ENCODE assay signal across 1 cellular context in genomic region chr19:10543420-10544241, GRCh38.
TF ChIP-seq lines count a peak whose summit lies in the region.

Gene ATG4D, plus strand, starts transcription at chr19:10543904. Its CDS starts 187 bp downstream, at chr19:10544091.

TF ChIP-seq in GM12878, 131 proteins besides CTCF, POLR2A, EP300 and RAD21 (continued from another document and continues in another):
- TF ChIP-seq ZBTB11 (CRISPR knock-in tag; IDR thresholded peaks at IDR 0.05) (no peak), SREBF1 (IDR thresholded peaks at IDR 0.05; ENCODE audit: low read length) (no peak), NR2C1 (IDR thresholded peaks at IDR 0.05) (0 out of 2 replicates have a peak, but pooled peaks have one; percentile 33), MTA3 (IDR thresholded peaks at IDR 0.05; ENCODE audit: borderline replicate concordance, low read length) (no peak), HDGF (IDR thresholded peaks at IDR 0.05) (no peak), ZNF622 (IDR thresholded peaks at IDR 0.05) (no peak), SKIL (IDR thresholded peaks at IDR 0.05; ENCODE audit: low read depth, poor library complexity, severe bottlenecking) (no peak), KAT2A (conservative IDR thresholded peaks at IDR 0.05; ENCODE audit: control insufficient read depth, low read depth, low read length) (no peak), POLR2AphosphoS2 (IDR thresholded peaks at IDR 0.05; ENCODE audit: low read depth, low read length) (peak; percentile 45; the same call in 1 of the 2 replicates), KLF5 (IDR thresholded peaks at IDR 0.05; ENCODE audit: partially characterized antibody) (peak; percentile 29), ZBED1 (IDR thresholded peaks at IDR 0.05; ENCODE audit: borderline replicate concordance) (no peak), TAF1 (IDR thresholded peaks at IDR 0.05; ENCODE audit: borderline replicate concordance, low read depth, low read length) (peak; percentile 94), E2F8 (IDR thresholded peaks at IDR 0.05; ENCODE audit: low read depth, partially characterized antibody) (no peak), SUZ12 (IDR thresholded peaks at IDR 0.05; ENCODE audit: unreplicated experiment) (no peak), PAX5 (IDR thresholded peaks at IDR 0.05; ENCODE audit: borderline replicate concordance, low read depth, low read length) (no peak), CHD2 (IDR thresholded peaks at IDR 0.05; ENCODE audit: borderline replicate concordance, low read depth, low read length) (no peak), ZNF687 (IDR thresholded peaks at IDR 0.05) (peak; percentile 88), MEF2B (IDR thresholded peaks at IDR 0.05; ENCODE audit: partially characterized antibody, poor library complexity, severe bottlenecking) (no peak), IKZF1 (conservative IDR thresholded peaks at IDR 0.05) (peak; percentile 41), CBX3 (IDR thresholded peaks at IDR 0.05; ENCODE audit: borderline replicate concordance, low read depth) (no peak), ZNF24 (IDR thresholded peaks at IDR 0.05) (0 out of 2 replicates have a peak, but pooled peaks have one; percentile 34), POLR2AphosphoS5 (IDR thresholded peaks at IDR 0.05; ENCODE audit: low read length) (peak; percentile 76), NBN (IDR thresholded peaks at IDR 0.05) (no peak), CREM (IDR thresholded peaks at IDR 0.05; ENCODE audit: low read depth) (no peak), IRF3 (IDR thresholded peaks at IDR 0.05) (no peak), MLLT1 (IDR thresholded peaks at IDR 0.05) (no peak), LARP7 (IDR thresholded peaks at IDR 0.05) (peak; percentile 96), BACH1 (IDR thresholded peaks at IDR 0.05; ENCODE audit: borderline replicate concordance) (peak; percentile 69; the same call in 1 of the 2 replicates), ZNF207 (IDR thresholded peaks at IDR 0.05; ENCODE audit: borderline replicate concordance) (0 out of 2 replicates have a peak, but pooled peaks have one; percentile 62), SMAD1 (IDR thresholded peaks at IDR 0.05; ENCODE audit: low read depth, partially characterized antibody) (no peak), MYB (IDR thresholded peaks at IDR 0.05; ENCODE audit: borderline replicate concordance, low read depth, low read length) (no peak), PKNOX1 (IDR thresholded peaks at IDR 0.05) (peak; percentile 36; the same call in 1 of the 2 replicates), FOS (IDR thresholded peaks at IDR 0.05; ENCODE audit: borderline replicate concordance, extremely low read depth, insufficient read length) (no peak), NR2C2 (IDR thresholded peaks at IDR 0.05; ENCODE audit: borderline replicate concordance, control insufficient read depth, insufficient read length, low read depth) (no peak), HCFC1 (IDR thresholded peaks at IDR 0.05; ENCODE audit: low read length) (no peak), BRCA1 (IDR thresholded peaks at IDR 0.05; ENCODE audit: low read depth, low read length) (no peak), SREBF2 (IDR thresholded peaks at IDR 0.05; ENCODE audit: low read length) (no peak), CUX1 (IDR thresholded peaks at IDR 0.05; ENCODE audit: insufficient replicate concordance, low read depth, low read length) (no peak), TARDBP (IDR thresholded peaks at IDR 0.05; ENCODE audit: borderline replicate concordance) (no peak), RFX5 (IDR thresholded peaks at IDR 0.05; ENCODE audit: low read depth, low read length) (no peak)
